ENCODE assay signal across 33 cellular contexts in the genomic region with DNA sequence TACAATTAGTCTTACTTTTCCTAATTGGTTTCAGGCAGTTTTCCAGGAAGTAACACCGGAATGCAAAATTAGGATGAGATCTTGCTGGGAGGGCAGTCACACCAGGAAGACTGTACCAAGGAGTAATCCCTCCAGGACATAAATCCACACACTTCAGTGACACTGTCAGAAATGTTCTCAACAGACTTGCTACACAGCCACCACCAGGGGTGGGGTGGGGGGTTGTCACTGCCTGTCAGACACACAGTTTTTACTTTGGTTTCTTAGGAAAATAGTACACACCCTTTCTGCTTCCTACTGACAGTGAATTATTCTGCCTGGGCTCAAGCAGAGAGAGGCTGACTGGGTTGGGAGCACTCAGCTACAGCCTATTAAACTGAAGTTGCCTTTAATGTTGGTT.
"Had no signal": no experiment of that assay in that cellular context is flagged by ENCODE, and none has a peak within 500 bp of the region (broad histone marks: within the 10 kb centered on the region; RNA-seq: fewer than 3 reads in every experiment).

No MANE protein-coding gene starts in this region.

- H3K9me3 ChIP-seq: breast epithelium, esophagus muscularis mucosa, heart right ventricle, left ventricle myocardium inferior, psoas muscle, sigmoid colon, thoracic aorta, upper lobe of left lung had no signal

- H3K4me1 ChIP-seq: breast epithelium, parathyroid adenoma, psoas muscle, sigmoid colon, upper lobe of left lung had no signal

- H3K27ac ChIP-seq: breast epithelium, esophagus muscularis mucosa, foreskin keratinocyte, heart right ventricle, left ventricle myocardium inferior, parathyroid adenoma, psoas muscle, sigmoid colon, upper lobe of left lung, VCaP had no signal

- H3K4me3 ChIP-seq: breast epithelium, esophagus muscularis mucosa, heart right ventricle, left ventricle myocardium inferior, lung, psoas muscle, sigmoid colon, thoracic aorta, upper lobe of left lung had no signal

- H3K36me3 ChIP-seq: breast epithelium, esophagus muscularis mucosa, heart right ventricle, left ventricle myocardium inferior, sigmoid colon, thoracic aorta, upper lobe of left lung had no signal

- H2AFZ ChIP-seq: parathyroid adenoma had no signal

- H3K27me3 Mint-ChIP-seq: activated CD4-positive, alpha-beta memory T cell treated with anti-CD3 and anti-CD28 coated beads for 36 hours; activated T-helper 17 cell treated with anti-CD3 and anti-CD28 coated beads, Interleukin-2, amount 50 U/mL, for 72 hours; dendritic cell treated with granulocyte-macrophage colony-stimulating factor and Interleukin-4, amounts not matched to agents 40 ng/mL and 50 ng/mL, for 4 days; stimulated activated naive CD8-positive, alpha-beta T cell treated with anti-CD3 and anti-CD28 coated beads, Interleukin-15, Interleukin-2, amounts not matched to agents 100 ng/mL and 50 ng/mL, for 24 hours had no signal

- H3K9me3 Mint-ChIP-seq: activated CD4-positive, alpha-beta memory T cell treated with anti-CD3 and anti-CD28 coated beads for 36 hours; activated CD4-positive, alpha-beta T cell treated with anti-CD3 and anti-CD28 coated beads, Interleukin-2, amount 10 ng/mL, durations not matched to agents 24 days and 14 days; activated T-cell treated with anti-CD3 and anti-CD28 coated beads, Interleukin-2, amount 50 U/mL, for 4 hours; activated T-helper 17 cell treated with anti-CD3 and anti-CD28 coated beads, Interleukin-2, amount 50 U/mL, for 72 hours; dendritic cell treated with granulocyte-macrophage colony-stimulating factor and Interleukin-4, amounts not matched to agents 40 ng/mL and 50 ng/mL, for 4 days; endodermal cell; natural killer cell; stimulated activated effector memory CD8-positive, alpha-beta T cell treated with anti-CD3 and anti-CD28 coated beads, Interleukin-12 subunit alpha, Interleukin-12 subunit beta, amount 100 ng/mL, for 72 hours; stimulated activated naive CD8-positive, alpha-beta T cell treated with anti-CD3 and anti-CD28 coated beads, Interleukin-15, Interleukin-2, amounts not matched to agents 100 ng/mL and 50 ng/mL, for 24 hours had no signal

- FAIRE-seq: astrocyte, small intestine, TTC549 had no signal

- H3K27me3 ChIP-seq: breast epithelium, esophagus muscularis mucosa, foreskin keratinocyte, heart right ventricle, sigmoid colon, upper lobe of left lung had no signal

- DNase-seq: activated CD4-positive, alpha-beta memory T cell treated with anti-CD3 and anti-CD28 coated beads for 36 hours; activated CD4-positive, alpha-beta T cell treated with anti-CD3 and anti-CD28 coated beads, Interleukin-2, amount 10 ng/mL, durations not matched to agents 24 days and 14 days; activated CD8-positive, alpha-beta memory T cell treated with anti-CD3 and anti-CD28 coated beads, Interleukin-2, amount 50 U/mL, for 48 hours; activated gamma-delta T cell treated with Interleukin-2 at 50 U/mL for 16 hours; activated naive CD4-positive, alpha-beta T cell treated with anti-CD3 and anti-CD28 coated beads, Interleukin-2, amount 50 U/mL, for 16 hours; activated T-cell treated with anti-CD3 and anti-CD28 coated beads, Interleukin-2, amount 50 U/mL, for 4 hours; amniotic stem cell; central memory CD4-positive, alpha-beta T cell; endodermal cell; foreskin keratinocyte; heart right ventricle; left ventricle myocardium inferior; mesendoderm; natural killer cell; occipital lobe; psoas muscle; sigmoid colon; small intestine; stimulated activated CD4-positive, alpha-beta T cell treated with anti-CD3 and anti-CD28 coated beads, Interleukin-4, amount 100 ng/mL, for 24 hours; T-helper 1 cell; upper lobe of left lung had no signal

- H3K36me3 Mint-ChIP-seq: activated CD4-positive, alpha-beta memory T cell treated with anti-CD3 and anti-CD28 coated beads for 36 hours; natural killer cell; stimulated activated effector memory CD8-positive, alpha-beta T cell treated with anti-CD3 and anti-CD28 coated beads, Interleukin-12 subunit alpha, Interleukin-12 subunit beta, amount 100 ng/mL, for 72 hours had no signal

- H3K27ac Mint-ChIP-seq: activated CD4-positive, alpha-beta memory T cell treated with anti-CD3 and anti-CD28 coated beads for 36 hours; activated CD4-positive, alpha-beta T cell treated with anti-CD3 and anti-CD28 coated beads, Interleukin-2, amount 10 ng/mL, durations not matched to agents 24 days and 14 days; activated T-helper 17 cell treated with anti-CD3 and anti-CD28 coated beads, Interleukin-2, amount 50 U/mL, for 72 hours; dendritic cell treated with granulocyte-macrophage colony-stimulating factor and Interleukin-4, amounts not matched to agents 40 ng/mL and 50 ng/mL, for 4 days; endodermal cell; natural killer cell; stimulated activated effector memory CD8-positive, alpha-beta T cell treated with anti-CD3 and anti-CD28 coated beads, Interleukin-12 subunit alpha, Interleukin-12 subunit beta, amount 100 ng/mL, for 72 hours; stimulated activated naive CD8-positive, alpha-beta T cell treated with anti-CD3 and anti-CD28 coated beads, Interleukin-15, Interleukin-2, amounts not matched to agents 100 ng/mL and 50 ng/mL, for 24 hours had no signal

- H3K79me2 ChIP-seq: parathyroid adenoma had no signal

- ATAC-seq: activated T-cell treated with anti-CD3 and anti-CD28 coated beads, Interleukin-2, amount 50 U/mL, for 4 hours; activated T-helper 17 cell treated with anti-CD3 and anti-CD28 coated beads, Interleukin-2, amount 50 U/mL, for 72 hours; foreskin keratinocyte; heart right ventricle; natural killer cell; psoas muscle; stimulated activated effector memory CD8-positive, alpha-beta T cell treated with anti-CD3 and anti-CD28 coated beads, Interleukin-12 subunit alpha, Interleukin-12 subunit beta, amount 100 ng/mL, for 72 hours had no signal

- H3K4me3 Mint-ChIP-seq: activated CD4-positive, alpha-beta memory T cell treated with anti-CD3 and anti-CD28 coated beads for 36 hours; activated CD4-positive, alpha-beta T cell treated with anti-CD3 and anti-CD28 coated beads, Interleukin-2, amount 10 ng/mL, durations not matched to agents 24 days and 14 days; activated T-cell treated with anti-CD3 and anti-CD28 coated beads, Interleukin-2, amount 50 U/mL, for 4 hours; activated T-helper 17 cell treated with anti-CD3 and anti-CD28 coated beads, Interleukin-2, amount 50 U/mL, for 72 hours; dendritic cell treated with granulocyte-macrophage colony-stimulating factor and Interleukin-4, amounts not matched to agents 40 ng/mL and 50 ng/mL, for 4 days; endodermal cell; natural killer cell; stimulated activated effector memory CD8-positive, alpha-beta T cell treated with anti-CD3 and anti-CD28 coated beads, Interleukin-12 subunit alpha, Interleukin-12 subunit beta, amount 100 ng/mL, for 72 hours; stimulated activated naive CD8-positive, alpha-beta T cell treated with anti-CD3 and anti-CD28 coated beads, Interleukin-15, Interleukin-2, amounts not matched to agents 100 ng/mL and 50 ng/mL, for 24 hours had no signal

- H3K4me1 Mint-ChIP-seq: activated CD4-positive, alpha-beta T cell treated with anti-CD3 and anti-CD28 coated beads, Interleukin-2, amount 10 ng/mL, durations not matched to agents 24 days and 14 days; activated T-helper 17 cell treated with anti-CD3 and anti-CD28 coated beads, Interleukin-2, amount 50 U/mL, for 72 hours; natural killer cell; stimulated activated effector memory CD8-positive, alpha-beta T cell treated with anti-CD3 and anti-CD28 coated beads, Interleukin-12 subunit alpha, Interleukin-12 subunit beta, amount 100 ng/mL, for 72 hours had no signal
